18 cellular contexts compared by ENCODE assay signal in genomic region chr1:6757719-6758435, GRCh38.
"Had no signal": no experiment of that assay in that cellular context is flagged by ENCODE, and none has a peak within 500 bp of the region (broad histone marks: within the 10 kb centered on the region; RNA-seq: fewer than 3 reads in every experiment).

No MANE protein-coding gene starts in this region.

- H3K4me3 ChIP-seq: mucosa of descending colon had no signal

- H3K9me3 ChIP-seq: mucosa of descending colon, testis had no signal

- H3K4me3 Mint-ChIP-seq: activated T-cell treated with anti-CD3 and anti-CD28 coated beads, Interleukin-2, amount 50 U/mL, for 4 hours; dendritic cell treated with granulocyte-macrophage colony-stimulating factor and Interleukin-4, amounts not matched to agents 40 ng/mL and 50 ng/mL, for 4 days; naive thymus-derived CD8-positive, alpha-beta T cell had no signal

- H3K9me3 Mint-ChIP-seq: activated naive CD4-positive, alpha-beta T cell treated with anti-CD3 and anti-CD28 coated beads, Interleukin-2, amount 50 U/mL, for 72 hours; activated T-cell treated with anti-CD3 and anti-CD28 coated beads, Interleukin-2, amount 50 U/mL, for 4 hours; dendritic cell treated with granulocyte-macrophage colony-stimulating factor and Interleukin-4, amounts not matched to agents 40 ng/mL and 50 ng/mL, for 4 days; naive thymus-derived CD8-positive, alpha-beta T cell had no signal

- H3K4me1 ChIP-seq: testis had no signal

- DNase-seq: activated CD4-positive, alpha-beta T cell treated with anti-CD3 and anti-CD28 coated beads, Interleukin-2, amount 50 U/mL, for 48 hours; activated effector memory CD4-positive, alpha-beta T cell treated with anti-CD3 and anti-CD28 coated beads, Interleukin-2, amount 50 U/mL, for 16 hours; activated T-cell treated with anti-CD3 and anti-CD28 coated beads, Interleukin-2, amount 50 U/mL, for 4 hours; amygdala; cerebellar nuclear complex; erythroblast; foreskin fibroblast; glutamatergic neuron; mammary epithelial cell; mucosa of descending colon; naive thymus-derived CD8-positive, alpha-beta T cell; occipital lobe; stimulated activated CD4-positive, alpha-beta T cell treated with anti-CD3 and anti-CD28 coated beads, Interleukin-12 subunit alpha, Interleukin-12 subunit beta, amount 100 ng/mL, for 4 hours; stimulated activated naive CD8-positive, alpha-beta T cell treated with anti-CD3 and anti-CD28 coated beads, Interleukin-15, Interleukin-2, amounts not matched to agents 100 U/mL and 50 U/mL, for 24 hours; testis had no signal

- H3K36me3 Mint-ChIP-seq: activated naive CD4-positive, alpha-beta T cell treated with anti-CD3 and anti-CD28 coated beads, Interleukin-2, amount 50 U/mL, for 72 hours; naive thymus-derived CD8-positive, alpha-beta T cell had no signal

- H3K27me3 ChIP-seq: testis had no signal

- ATAC-seq: activated CD4-positive, CD25-positive, alpha-beta regulatory T cell treated with anti-CD3 and anti-CD28 coated beads, Interleukin-2, amount 50 U/mL, for 24 hours; activated naive CD4-positive, alpha-beta T cell treated with anti-CD3 and anti-CD28 coated beads, Interleukin-2, amount 50 U/mL, for 72 hours; activated T-cell treated with anti-CD3 and anti-CD28 coated beads, Interleukin-2, amount 50 U/mL, for 4 hours; mucosa of descending colon; naive thymus-derived CD8-positive, alpha-beta T cell; stimulated activated naive CD8-positive, alpha-beta T cell treated with anti-CD3 and anti-CD28 coated beads, Interleukin-15, Interleukin-2, amounts not matched to agents 100 U/mL and 50 U/mL, for 24 hours had no signal

- H3K27ac ChIP-seq: testis had no signal

- H3K27ac Mint-ChIP-seq: activated naive CD4-positive, alpha-beta T cell treated with anti-CD3 and anti-CD28 coated beads, Interleukin-2, amount 50 U/mL, for 72 hours; dendritic cell treated with granulocyte-macrophage colony-stimulating factor and Interleukin-4, amounts not matched to agents 40 ng/mL and 50 ng/mL, for 4 days had no signal
